ENCODE assay signal across 19 cellular contexts in genomic region chr1:215749423-215749822, GRCh38.
A peak's percentile ranks its signal among the peaks of the same experiment; 100 is the strongest.
DNase-seq lines count a peak whose midpoint lies in the region; ATAC-seq, FAIRE-seq and TF ChIP-seq lines count a peak whose summit lies in the region.
"Had no signal": no experiment of that assay in that cellular context is flagged by ENCODE, and none has a peak within 500 bp of the region (broad histone marks: within the 10 kb centered on the region; RNA-seq: fewer than 3 reads in every experiment).

No MANE protein-coding gene starts in this region.

- peak; percentile 21 for DNase-seq in AG09309 (ENCODE audit: low read depth)
- DNase-seq in IMR-90: peak; percentile 90
- DNase-seq in bronchial epithelial cell (ENCODE audit: low read depth): peak; percentile 20
- peak; percentile 13 for DNase-seq in myocyte (ENCODE audit: low read depth)
- no peak for DNase-seq in DMS 273 (lab: John Stamatoyannopoulos, UW; ENCODE audit: unreplicated experiment)
- DNase-seq in lower lobe of right lung: no peak
- DNase-seq in COR-L47 (lab: John Stamatoyannopoulos, UW): no peak
- DNase-seq: activated CD4-positive, alpha-beta T cell treated with anti-CD3 and anti-CD28 coated beads, Interleukin-2, amount 10 ng/mL, durations not matched to agents 7 days and 5 days; activated T-cell treated with anti-CD3 and anti-CD28 coated beads, Interleukin-2, amount 50 U/mL, for 4 hours; amygdala; C1 segment of cervical spinal cord; gastrocnemius medialis; NCI-H187 treated with DMSO at 0.1 percent for 48 hours; T-helper 9 cell had no signal

- CTCF ChIA-PET in IMR-90 (lab: Yijun Ruan, JAX): interaction anchor here (0.8 to 1.4 kb wide), 2 partner anchors 22 to 40 kb away, joined by 4 read pairs; no protein-coding TSS in a partner anchor

- H3K4ac ChIP-seq in IMR-90 (ENCODE audit: low read depth, low read length): peak overlapping the region; percentile 57; the same call in 1 of the 2 replicates

- WGBS in IMR-90 (ENCODE audit: extremely low coverage in 2 of 2, insufficient read length in 1 of 2), 2 experiments: 0% methylated on average over 1 of the region's 4 CpGs; no CpG with 5 or more reads in 1 of the 2 experiments

- FAIRE-seq in bronchial epithelial cell (lab: Jason Lieb, UNC): no peak
- FAIRE-seq: H1, islet of Langerhans had no signal

- no peak overlapping the region for H3K23ac ChIP-seq in IMR-90 (ENCODE audit: low read depth, low read length)

- dilution Hi-C loops in IMR-90 (cut with HindIII; ENCODE audit: low sequenced_read_pairs, unreplicated experiment): no loop called here

- H3K36me3 ChIP-seq in IMR-90 (ENCODE audit: control insufficient read depth, insufficient read depth, low read length) (no peaks in the 10 kb centered on the region), bronchial epithelial cell (ENCODE audit: control insufficient read depth, insufficient read depth, low read length) (no peaks in the 10 kb centered on the region), lower lobe of right lung (no peaks in the 10 kb centered on the region)
- H3K36me3 ChIP-seq: gastrocnemius medialis, thoracic aorta had no signal

- ATAC-seq in IMR-90 (ENCODE audit: low read depth) (peak; percentile 89), GM21737 (IDR thresholded peaks at IDR 0.05; ENCODE audit: unreplicated experiment) (no peak), lower lobe of right lung (no peak)
- ATAC-seq: activated T-cell treated with anti-CD3 and anti-CD28 coated beads, Interleukin-2, amount 50 U/mL, for 4 hours; gastrocnemius medialis; Right ventricle myocardium inferior had no signal

- peak overlapping the region; percentile 61 for H4K91ac ChIP-seq in IMR-90 (ENCODE audit: insufficient read depth, low read depth, low read length)

- no peak overlapping the region for H2AK5ac ChIP-seq in IMR-90 (ENCODE audit: low read depth, low read length)

- no peak for TF ChIP-seq CTCF in AG09309 (IDR thresholded peaks at IDR 0.05; ENCODE audit: control insufficient read depth, insufficient read depth, low read depth, low read length, missing control alignments)
- no peak for TF ChIP-seq CTCF in IMR-90 (conservative IDR thresholded peaks at IDR 0.05; ENCODE audit: low read depth, low read length)
- no peak for TF ChIP-seq CTCF in bronchial epithelial cell (IDR thresholded peaks at IDR 0.05; ENCODE audit: insufficient read depth, low read length, severe bottlenecking)
- TF ChIP-seq CTCF in lower lobe of right lung (IDR thresholded peaks at IDR 0.05): no peak

- peak overlapping the region; percentile 47 for H3K56ac ChIP-seq in IMR-90 (ENCODE audit: extremely low read depth, insufficient read depth, low read length)

- H2BK20ac ChIP-seq in IMR-90 (ENCODE audit: low read depth, low read length): peak overlapping the region; percentile 96

- H4K5ac ChIP-seq in IMR-90 (ENCODE audit: low read depth, low read length): no peak overlapping the region; the same call in 1 of the 2 replicates

- peak overlapping the region; percentile 53; the same call in 1 of the 2 replicates for H3K4me2 ChIP-seq in IMR-90 (ENCODE audit: low read depth, low read length)

- no peaks in the 10 kb centered on the region for H3K79me1 ChIP-seq in IMR-90 (ENCODE audit: low read depth in 1 of 2, low read length in 2 of 2)

- H3K27me3 ChIP-seq in IMR-90 (ENCODE audit: control insufficient read depth, insufficient read depth, low read length) (no peaks in the 10 kb centered on the region), bronchial epithelial cell (ENCODE audit: control insufficient read depth, insufficient read depth, low read length) (no peaks in the 10 kb centered on the region), lower lobe of right lung (ENCODE audit: low read depth) (no peaks in the 10 kb centered on the region)
- H3K27me3 ChIP-seq: gastrocnemius medialis had no signal

- intact Hi-C loops in IMR-90 (cut with micrococcal nuclease) (no loop called here), lower lobe of right lung (cut with DNase I) (no loop called here)

- H3K9me3 ChIP-seq in IMR-90 (ENCODE audit: control insufficient read depth, insufficient read depth, low read length) (no peaks in the 10 kb centered on the region), lower lobe of right lung (no peaks in the 10 kb centered on the region)
- H3K9me3 ChIP-seq: gastrocnemius medialis, thoracic aorta had no signal

- H3K4me1 ChIP-seq in IMR-90 (ENCODE audit: control insufficient read depth, insufficient read depth, low read length): peaks cover 3% of the 10 kb centered on the region; the same call in 1 of the 2 replicates
- no peaks in the 10 kb centered on the region for H3K4me1 ChIP-seq in lower lobe of right lung
- H3K4me1 ChIP-seq: gastrocnemius medialis had no signal

- H4K8ac ChIP-seq in IMR-90 (ENCODE audit: low read depth in 2 of 2, low read length in 2 of 2): peak overlapping the region; percentile 19 to 64; a peak in 2 of 4 replicates

- no peak overlapping the region for H3K27ac ChIP-seq in IMR-90 (ENCODE audit: insufficient read depth, low read length)
- no peak overlapping the region for H3K27ac ChIP-seq in lower lobe of right lung
- H3K27ac ChIP-seq: gastrocnemius medialis, thoracic aorta had no signal

- no peak overlapping the region for H3K14ac ChIP-seq in IMR-90 (replicated peaks; ENCODE audit: low read depth, low read length)

- peak overlapping the region; percentile 95; the same call in 1 of the 2 replicates for H3K18ac ChIP-seq in IMR-90 (ENCODE audit: low read depth, low read length)

- in situ Hi-C loops in IMR-90 (cut with MboI; ENCODE audit: low sequenced_read_pairs): no loop called here

- H2BK120ac ChIP-seq in IMR-90 (ENCODE audit: low read depth, low read length): peak overlapping the region; percentile 93

- H3K4me3 ChIP-seq in AG09309 (ENCODE audit: control insufficient read depth, low read depth, low read length) (no peak overlapping the region), IMR-90 (ENCODE audit: insufficient read depth, low read depth, low read length) (no peak overlapping the region), bronchial epithelial cell (ENCODE audit: low read depth, low read length) (no peak overlapping the region), lower lobe of right lung (no peak overlapping the region)
- H3K4me3 ChIP-seq: gastrocnemius medialis, thoracic aorta had no signal

- no peak overlapping the region for H3K9ac ChIP-seq in IMR-90 (ENCODE audit: low read depth, low read length)

- TF ChIP-seq RAD21 in IMR-90 (IDR thresholded peaks at IDR 0.05; ENCODE audit: low read length): no peak

- H3K9me1 ChIP-seq in IMR-90 (ENCODE audit: insufficient read depth, low read length): no peaks in the 10 kb centered on the region

- H2BK15ac ChIP-seq in IMR-90 (ENCODE audit: low read depth, low read length): no peak overlapping the region; the same call in 2 of the 3 replicates

- no peak overlapping the region for H2AFZ ChIP-seq in IMR-90 (replicated peaks; ENCODE audit: low read length, poor library complexity)

- TF ChIP-seq POLR2A in IMR-90 (IDR thresholded peaks at IDR 0.05; ENCODE audit: low read depth, low read length): no peak

- POLR2A ChIA-PET in IMR-90 (lab: Charles Lee; ENCODE audit: unreplicated experiment): no interaction called here

- H2BK5ac ChIP-seq in IMR-90 (ENCODE audit: low read depth, low read length, poor library complexity, severe bottlenecking): peak overlapping the region; percentile 96

- no peaks in the 10 kb centered on the region for H4K20me1 ChIP-seq in IMR-90 (ENCODE audit: insufficient read depth, low read length)

- no peak overlapping the region for H2AK9ac ChIP-seq in IMR-90 (replicated peaks; ENCODE audit: low read depth, low read length, poor library complexity)

- BruUV-seq in IMR-90 (replicated peaks; lab: Mats Ljungman, UMichigan): no TSS peak

TF ChIP-seq in IMR-90, 13 proteins besides CTCF, POLR2A, EP300 and RAD21:
- no peak for TF ChIP-seq MAZ (IDR thresholded peaks at IDR 0.05; ENCODE audit: borderline replicate concordance, low read depth, low read length)
- TF ChIP-seq USF2 (IDR thresholded peaks at IDR 0.05; ENCODE audit: low read depth, low read length): no peak; the same call in 1 of the 2 replicates
- no peak for TF ChIP-seq RCOR1 (IDR thresholded peaks at IDR 0.05; ENCODE audit: insufficient replicate concordance, low read length)
- no peak for TF ChIP-seq CHD1 (IDR thresholded peaks at IDR 0.05; ENCODE audit: low read depth, low read length)
- TF ChIP-seq CEBPB (IDR thresholded peaks at IDR 0.05; ENCODE audit: low read depth, low read length): 0 out of 2 replicates have a peak, but pooled peaks have one; percentile 23
- TF ChIP-seq NFE2L2 (IDR thresholded peaks at IDR 0.05; ENCODE audit: low read depth, low read length): no peak
- TF ChIP-seq BHLHE40 (IDR thresholded peaks at IDR 0.05; ENCODE audit: low read depth, low read length): peak; percentile 27; the same call in 1 of the 2 replicates
- peak; percentile 76 for TF ChIP-seq FOS (IDR thresholded peaks at IDR 0.05; ENCODE audit: low read depth, low read length)
- no peak for TF ChIP-seq ELK1 (IDR thresholded peaks at IDR 0.05; ENCODE audit: borderline replicate concordance, low read depth, low read length)

Comparison
In these comparisons a context has a peak if more than half of its experiments do, and no peak if none do; other contexts are left out.
1. DNase-seq: peak in AG09309 (single experiment), IMR-90 (single experiment), bronchial epithelial cell (single experiment) and myocyte (single experiment); none in DMS 273 (single experiment), lower lobe of right lung (single experiment) and COR-L47 (single experiment).